In genomic region chr1:66332524-66332853, GRCh38 we compare ENCODE assay signal across 8 cellular contexts.
DNase-seq lines count a peak whose midpoint lies in the region; ATAC-seq, FAIRE-seq and TF ChIP-seq lines count a peak whose summit lies in the region.

No MANE protein-coding gene starts in this region.

- TF ChIP-seq POLR2A in thyroid gland (IDR thresholded peaks at IDR 0.05) (no peak), H54 (IDR thresholded peaks at IDR 0.05; ENCODE audit: low read depth, low read length) (no peak)

- no peaks in the 10 kb centered on the region for H3K36me3 ChIP-seq in brain microvascular endothelial cell (replicated peaks)
- H3K36me3 ChIP-seq in lower lobe of right lung, result no peaks in the 10 kb centered on the region
- H3K36me3 ChIP-seq in thyroid gland, result no peaks in the 10 kb centered on the region

- H3K27ac Mint-ChIP-seq in activated CD4-positive, alpha-beta T cell treated with anti-CD3 and anti-CD28 coated beads for 36 hours, result peak overlapping the region; percentile 98

- POLR2A ChIA-PET in activated CD4-positive, alpha-beta T cell treated with anti-CD3 and anti-CD28 coated beads for 36 hours (lab: Charles Lee), result interaction anchor here (1.0 to 1.9 kb wide), 7 partner anchors 9 to 74 kb away, joined by 3 to 8 read pairs (median 6); no protein-coding TSS in a partner anchor

- CTCF ChIA-PET in activated CD4-positive, alpha-beta T cell treated with anti-CD3 and anti-CD28 coated beads for 36 hours (lab: Charles Lee), result interaction anchor here (0.7 to 6.5 kb wide), 19 partner anchors 8 to 114 kb away, joined by 3 to 48 read pairs (median 5); no protein-coding TSS in a partner anchor

- no peaks in the 10 kb centered on the region for H3K9me3 Mint-ChIP-seq in activated CD4-positive, alpha-beta T cell treated with anti-CD3 and anti-CD28 coated beads for 36 hours (ENCODE audit: low read depth)

- no peak for DNase-seq in activated CD4-positive, alpha-beta T cell treated with anti-CD3 and anti-CD28 coated beads for 36 hours
- no peak for DNase-seq in activated CD4-positive, alpha-beta T cell treated with anti-CD3 and anti-CD28 coated beads, Interleukin-2, amount 50 U/mL, for 48 hours
- no peak for DNase-seq in brain microvascular endothelial cell
- no peak for DNase-seq in lower lobe of right lung
- DNase-seq in thyroid gland, result peak in 1 of 2 donors; percentile 18
- no peak for DNase-seq in H54 (ENCODE audit: insufficient read length, low spot score)
- no peak for DNase-seq in NOMO-1 treated with dmso at 0.1 percent for 144 hours (lab: John Stamatoyannopoulos, UW; ENCODE audit: unreplicated experiment)

- H3K36me3 Mint-ChIP-seq in activated CD4-positive, alpha-beta T cell treated with anti-CD3 and anti-CD28 coated beads for 36 hours (ENCODE audit: low read depth), result peaks cover 43% of the 10 kb centered on the region

- H3K27me3 ChIP-seq in brain microvascular endothelial cell (replicated peaks) (no peaks in the 10 kb centered on the region), lower lobe of right lung (ENCODE audit: low read depth) (no peaks in the 10 kb centered on the region), thyroid gland (no peaks in the 10 kb centered on the region)

- H3K9me3 ChIP-seq in lower lobe of right lung (no peaks in the 10 kb centered on the region), thyroid gland (no peaks in the 10 kb centered on the region)

- 2 to 4% methylated on average over 3 of the region's 3 CpGs for WGBS in thyroid gland, 2 donors

- H3K4me1 ChIP-seq in lower lobe of right lung (peaks cover 52% of the 10 kb centered on the region), thyroid gland (peaks cover 27 to 42% of the 10 kb centered on the region in 2 donors)

- intact Hi-C loops in activated CD4-positive, alpha-beta T cell treated with anti-CD3 and anti-CD28 coated beads for 36 hours (cut with DNase I, micrococcal nuclease), result loop anchor here (1.0 to 10.0 kb wide), 9 partner anchors 31 to 1368 kb away; partner anchors contain the start of gene JAK1 (in 1 of the 2)
- intact Hi-C loops in lower lobe of right lung (cut with DNase I) (no loop called here), thyroid gland (cut with DNase I) (no loop called here)

- H3K4me3 Mint-ChIP-seq in activated CD4-positive, alpha-beta T cell treated with anti-CD3 and anti-CD28 coated beads for 36 hours, result peak overlapping the region; percentile 91

- H3K4me3 ChIP-seq in brain microvascular endothelial cell (ENCODE audit: low read depth, low read length), result peak overlapping the region; percentile 59
- peak overlapping the region; percentile 65 for H3K4me3 ChIP-seq in lower lobe of right lung
- H3K4me3 ChIP-seq in thyroid gland (replicated peaks in 1 of 3), result peak overlapping the region; percentile 11 to 41 (median 22)

- FAIRE-seq in H54 (lab: Jason Lieb, UNC), result no peak

- H3K4me1 Mint-ChIP-seq in activated CD4-positive, alpha-beta T cell treated with anti-CD3 and anti-CD28 coated beads for 36 hours, result peaks cover 47% of the 10 kb centered on the region

- H3K27me3 Mint-ChIP-seq in activated CD4-positive, alpha-beta T cell treated with anti-CD3 and anti-CD28 coated beads for 36 hours, result no peaks in the 10 kb centered on the region

- ATAC-seq in activated CD4-positive, alpha-beta T cell treated with anti-CD3 and anti-CD28 coated beads for 36 hours, result peak; percentile 6
- ATAC-seq in lower lobe of right lung (peak in 1 of 2 donors; percentile 3), GM21381 (IDR thresholded peaks at IDR 0.05; ENCODE audit: unreplicated experiment) (no peak)

- in situ Hi-C loops in brain microvascular endothelial cell (cut with HindIII; ENCODE audit: low pct_ligation_motif_present, low sequenced_read_pairs), result loop anchor here (25.0 kb wide), 1 partner anchor 105 kb away; no protein-coding TSS in a partner anchor

- H3K27ac ChIP-seq in brain microvascular endothelial cell, result peak overlapping the region; percentile 97
- peak overlapping the region; percentile 84 for H3K27ac ChIP-seq in lower lobe of right lung
- peak overlapping the region; percentile 85 to 94 (median 94) for H3K27ac ChIP-seq in thyroid gland

- TF ChIP-seq CTCF in brain microvascular endothelial cell (IDR thresholded peaks at IDR 0.05; ENCODE audit: low read depth, low read length, missing control alignments) (no peak), lower lobe of right lung (IDR thresholded peaks at IDR 0.05) (no peak), thyroid gland (IDR thresholded peaks at IDR 0.05) (no peak)

Comparison
In these comparisons a context has a peak if more than half of its experiments do, and no peak if none do; other contexts are left out.
1. intact Hi-C loops: an anchor here in activated CD4-positive, alpha-beta T cell treated with anti-CD3 and anti-CD28 coated beads for 36 hours (1.0 to 10.0 kb wide); none called in lower lobe of right lung and thyroid gland.